In the genomic region with DNA sequence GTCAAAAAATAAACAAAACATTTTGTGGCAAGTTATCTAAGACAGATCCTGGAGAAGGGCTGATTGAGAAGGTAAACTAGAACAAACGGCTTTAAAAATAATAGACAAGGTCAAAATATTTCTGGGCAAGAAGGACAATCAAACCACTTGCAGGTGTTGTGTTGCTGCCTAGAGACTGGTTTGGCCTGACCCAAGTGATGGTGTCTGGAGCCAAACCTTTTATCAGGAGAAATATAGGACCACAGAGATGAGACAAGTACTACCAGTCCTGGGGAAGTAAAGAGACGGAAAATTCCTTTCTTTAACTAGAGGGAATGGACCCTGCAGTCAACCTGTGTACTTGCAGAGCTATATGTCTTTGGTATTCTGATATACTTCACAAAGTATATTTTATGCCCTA, we compare ENCODE assay signal across 22 cellular contexts. TPM values are rescaled to one million over a fixed set of nuclear protein-coding genes. Genes with fewer than 3 reads are reported as not detected.
DNase-seq lines count a peak whose midpoint lies in the region; ATAC-seq and TF ChIP-seq lines count a peak whose summit lies in the region.
"Had no signal": no experiment of that assay in that cellular context is flagged by ENCODE, and none has a peak within 500 bp of the region (broad histone marks: within the 10 kb centered on the region; RNA-seq: fewer than 3 reads in every experiment).

No MANE protein-coding gene starts in this region.

- H3K9me2 ChIP-seq in PC-9 (ENCODE audit: insufficient read depth), result no peaks in the 10 kb centered on the region

- DNase-seq in activated naive CD4-positive, alpha-beta T cell treated with anti-CD3 and anti-CD28 coated beads for 36 hours, result no peak
- no peak for DNase-seq in activated naive CD4-positive, alpha-beta T cell treated with anti-CD3 and anti-CD28 coated beads, Interleukin-2, amount 10 ng/mL, durations not matched to agents 7 days and 5 days
- no peak for DNase-seq in CD8-positive, alpha-beta T cell
- DNase-seq in T-helper 17 cell (no peak), PC-9 (no peak), KBM-7 (no peak)
- DNase-seq in naive thymus-derived CD4-positive, alpha-beta T cell, result no peak
- DNase-seq: ACHN; activated B cell treated with CpG ODN at 0.5 μM for 24 hours; activated CD8-positive, alpha-beta memory T cell treated with anti-CD3 and anti-CD28 coated beads, Interleukin-2, amount 50 U/mL, for 48 hours; activated gamma-delta T cell; amniotic stem cell; brain microvascular endothelial cell; NCI-H1930; NCI-H2171 treated with DMSO at 0.1 percent for 48 hours; NCI-H510A treated with DMSO at 0.1 percent for 48 hours; ovary; stimulated activated naive CD4-positive, alpha-beta T cell treated with Interleukin-2 at 50 U/mL for 16 hours had no signal

- H3K27ac ChIP-seq in CD8-positive, alpha-beta T cell (ENCODE audit: low read depth, low read length), result no peak overlapping the region
- peak overlapping the region; percentile 89 for H3K27ac ChIP-seq in naive thymus-derived CD4-positive, alpha-beta T cell (ENCODE audit: low read depth, low read length)
- H3K27ac ChIP-seq in PC-9, result no peak overlapping the region
- H3K27ac ChIP-seq: brain microvascular endothelial cell, ovary, SK-N-MC had no signal

- ATAC-seq in CD8-positive, alpha-beta T cell, result no peak
- no peak for ATAC-seq in T-helper 17 cell
- no peak for ATAC-seq in naive thymus-derived CD4-positive, alpha-beta T cell

- H4K20me1 ChIP-seq in PC-9 (ENCODE audit: insufficient read depth), result no peaks in the 10 kb centered on the region

- CTCF ChIA-PET in activated naive CD4-positive, alpha-beta T cell treated with anti-CD3 and anti-CD28 coated beads for 36 hours (lab: Charles Lee), result interaction anchor here (0.6 to 2.1 kb wide), 3 partner anchors 10 to 442 kb away, joined by 3 to 11 read pairs (median 5); no protein-coding TSS in a partner anchor
- CTCF ChIA-PET in activated naive CD4-positive, alpha-beta T cell treated with anti-CD3 and anti-CD28 coated beads, Interleukin-2, amount 10 ng/mL, durations not matched to agents 7 days and 5 days (lab: Charles Lee), result interaction anchor here (0.9 to 1.3 kb wide), 4 partner anchors 10 to 274 kb away, joined by 3 to 4 read pairs (median 4); no protein-coding TSS in a partner anchor
- CTCF ChIA-PET in CD8-positive, alpha-beta T cell (lab: Charles Lee), result interaction anchor here (1.1 to 1.2 kb wide), 2 partner anchors 13 to 280 kb away, joined by 3 read pairs; no protein-coding TSS in a partner anchor
- CTCF ChIA-PET in naive thymus-derived CD4-positive, alpha-beta T cell (lab: Charles Lee), result interaction anchor here (1.3 to 1.9 kb wide), 5 partner anchors 11 to 35 kb away, joined by 4 to 12 read pairs (median 5); no protein-coding TSS in a partner anchor
- CTCF ChIA-PET in PC-9 (lab: Charles Lee), result no interaction called here

- peaks cover 92% of the 10 kb centered on the region for H3K4me1 Mint-ChIP-seq in activated naive CD4-positive, alpha-beta T cell treated with anti-CD3 and anti-CD28 coated beads for 36 hours (ENCODE audit: low read depth)
- peaks cover 42% of the 10 kb centered on the region for H3K4me1 Mint-ChIP-seq in activated naive CD4-positive, alpha-beta T cell treated with anti-CD3 and anti-CD28 coated beads, Interleukin-2, amount 10 ng/mL, durations not matched to agents 7 days and 5 days
- H3K4me1 Mint-ChIP-seq in CD8-positive, alpha-beta T cell (ENCODE audit: low read depth), result peaks cover 52% of the 10 kb centered on the region
- H3K4me1 Mint-ChIP-seq in T-helper 17 cell, result peaks cover 52% of the 10 kb centered on the region
- H3K4me1 Mint-ChIP-seq in naive thymus-derived CD4-positive, alpha-beta T cell, result peaks cover 30 to 100% (median 94%) of the 10 kb centered on the region in 7 donors
- H3K4me1 Mint-ChIP-seq: activated B cell treated with CpG ODN at 0.5 μM for 24 hours, B cell, memory B cell, neural crest cell had no signal

- in situ Hi-C loops in KBM-7 (cut with MboI; ENCODE audit: low pct_unique_long_range_greater_than_20kb, low sequenced_read_pairs), result no loop called here

- no peaks in the 10 kb centered on the region for H3K27me3 ChIP-seq in CD8-positive, alpha-beta T cell (ENCODE audit: insufficient read depth, low read length)
- H3K27me3 ChIP-seq in naive thymus-derived CD4-positive, alpha-beta T cell (ENCODE audit: control insufficient read depth in 2 of 2, insufficient read depth in 2 of 2, low read length in 2 of 2), result no peaks in the 10 kb centered on the region
- H3K27me3 ChIP-seq in PC-9 (ENCODE audit: insufficient read depth, low read depth), result no peaks in the 10 kb centered on the region; the same call in 1 of the 2 replicates
- H3K27me3 ChIP-seq: brain microvascular endothelial cell, ovary had no signal

- peak overlapping the region; percentile 57 for H3K4me3 Mint-ChIP-seq in activated naive CD4-positive, alpha-beta T cell treated with anti-CD3 and anti-CD28 coated beads for 36 hours
- no peak overlapping the region for H3K4me3 Mint-ChIP-seq in activated naive CD4-positive, alpha-beta T cell treated with anti-CD3 and anti-CD28 coated beads, Interleukin-2, amount 10 ng/mL, durations not matched to agents 7 days and 5 days
- H3K4me3 Mint-ChIP-seq in CD8-positive, alpha-beta T cell, result peak overlapping the region; percentile 27
- no peak overlapping the region for H3K4me3 Mint-ChIP-seq in T-helper 17 cell
- peak overlapping the region in 9 of 10 donors; percentile 55 to 87 (median 80) for H3K4me3 Mint-ChIP-seq in naive thymus-derived CD4-positive, alpha-beta T cell
- H3K4me3 Mint-ChIP-seq: activated B cell treated with CpG ODN at 0.5 μM for 24 hours, B cell, memory B cell, neural crest cell had no signal

- POLR2A ChIA-PET in CD8-positive, alpha-beta T cell (lab: Charles Lee), result interaction anchor here (1.2 kb wide), 1 partner anchor 12 kb away, joined by 3 read pairs; no protein-coding TSS in a partner anchor
- POLR2A ChIA-PET in naive thymus-derived CD4-positive, alpha-beta T cell (lab: Charles Lee), result interaction anchor here (1.4 to 4.7 kb wide), 6 partner anchors 9 to 41 kb away, joined by 5 to 22 read pairs (median 13); no protein-coding TSS in a partner anchor
- POLR2A ChIA-PET in PC-9 (lab: Charles Lee; ENCODE audit: unreplicated experiment), result no interaction called here

- H3K36me3 Mint-ChIP-seq in activated naive CD4-positive, alpha-beta T cell treated with anti-CD3 and anti-CD28 coated beads for 36 hours (ENCODE audit: low read depth), result no peaks in the 10 kb centered on the region
- H3K36me3 Mint-ChIP-seq in activated naive CD4-positive, alpha-beta T cell treated with anti-CD3 and anti-CD28 coated beads, Interleukin-2, amount 10 ng/mL, durations not matched to agents 7 days and 5 days, result no peaks in the 10 kb centered on the region
- no peaks in the 10 kb centered on the region for H3K36me3 Mint-ChIP-seq in CD8-positive, alpha-beta T cell
- H3K36me3 Mint-ChIP-seq in T-helper 17 cell (ENCODE audit: low read depth), result peaks cover 3% of the 10 kb centered on the region
- peaks cover 0 to 1% (median 0%) of the 10 kb centered on the region in 5 donors for H3K36me3 Mint-ChIP-seq in naive thymus-derived CD4-positive, alpha-beta T cell
- H3K36me3 Mint-ChIP-seq: memory B cell had no signal

- no peak overlapping the region for H3K4me3 ChIP-seq in CD8-positive, alpha-beta T cell (ENCODE audit: low read depth, low read length)
- H3K4me3 ChIP-seq in naive thymus-derived CD4-positive, alpha-beta T cell (ENCODE audit: low read length), result no peak overlapping the region
- H3K4me3 ChIP-seq in PC-9, result no peak overlapping the region
- H3K4me3 ChIP-seq: ovary, SK-N-MC had no signal

- no peak overlapping the region for H3K4me2 ChIP-seq in PC-9

- peaks cover 23% of the 10 kb centered on the region for H3K4me1 ChIP-seq in CD8-positive, alpha-beta T cell (ENCODE audit: insufficient read depth, low read length)
- peaks cover 4 to 85% of the 10 kb centered on the region in 2 donors for H3K4me1 ChIP-seq in naive thymus-derived CD4-positive, alpha-beta T cell (ENCODE audit: control insufficient read depth in 2 of 2, insufficient read depth in 2 of 2, low read length in 2 of 2)
- H3K4me1 ChIP-seq in PC-9 (replicated peaks; ENCODE audit: insufficient read depth), result no peaks in the 10 kb centered on the region

- no TSS peak for BruUV-seq in PC-9 (replicated peaks; lab: Mats Ljungman, UMichigan)

- TF ChIP-seq CTCF in CD8-positive, alpha-beta T cell (IDR thresholded peaks at IDR 0.05), result no peak
- TF ChIP-seq CTCF in PC-9 (conservative IDR thresholded peaks at IDR 0.05), result no peak

- no peaks in the 10 kb centered on the region for H3K79me2 ChIP-seq in PC-9 (ENCODE audit: low read depth)

- no peaks in the 10 kb centered on the region for H3K9me3 ChIP-seq in CD8-positive, alpha-beta T cell (ENCODE audit: low read length)
- no peaks in the 10 kb centered on the region for H3K9me3 ChIP-seq in T-helper 17 cell (ENCODE audit: control insufficient read depth, low read length, poor library complexity, severe bottlenecking)
- H3K9me3 ChIP-seq in naive thymus-derived CD4-positive, alpha-beta T cell (ENCODE audit: control insufficient read depth in 2 of 3, low read length in 3 of 3), result no peaks in the 10 kb centered on the region
- H3K9me3 ChIP-seq in PC-9 (ENCODE audit: insufficient read depth, low read depth), result no peaks in the 10 kb centered on the region
- H3K9me3 ChIP-seq: ovary had no signal

- no peak overlapping the region for H2AFZ ChIP-seq in PC-9

- peak overlapping the region; percentile 84 for H3K27ac Mint-ChIP-seq in activated naive CD4-positive, alpha-beta T cell treated with anti-CD3 and anti-CD28 coated beads for 36 hours
- H3K27ac Mint-ChIP-seq in activated naive CD4-positive, alpha-beta T cell treated with anti-CD3 and anti-CD28 coated beads, Interleukin-2, amount 10 ng/mL, durations not matched to agents 7 days and 5 days, result no peak overlapping the region
- H3K27ac Mint-ChIP-seq in CD8-positive, alpha-beta T cell, result peak overlapping the region; percentile 89
- peak overlapping the region; percentile 99 for H3K27ac Mint-ChIP-seq in T-helper 17 cell
- peak overlapping the region; percentile 26 to 100 (median 99) for H3K27ac Mint-ChIP-seq in naive thymus-derived CD4-positive, alpha-beta T cell
- H3K27ac Mint-ChIP-seq: activated B cell treated with CpG ODN at 0.5 μM for 24 hours, B cell, memory B cell had no signal

- no peaks in the 10 kb centered on the region for H3K27me3 Mint-ChIP-seq in activated naive CD4-positive, alpha-beta T cell treated with anti-CD3 and anti-CD28 coated beads for 36 hours (ENCODE audit: low read depth)
- no peaks in the 10 kb centered on the region for H3K27me3 Mint-ChIP-seq in activated naive CD4-positive, alpha-beta T cell treated with anti-CD3 and anti-CD28 coated beads, Interleukin-2, amount 10 ng/mL, durations not matched to agents 7 days and 5 days
- H3K27me3 Mint-ChIP-seq in CD8-positive, alpha-beta T cell (ENCODE audit: low read depth), result no peaks in the 10 kb centered on the region
- H3K27me3 Mint-ChIP-seq in T-helper 17 cell, result no peaks in the 10 kb centered on the region
- H3K27me3 Mint-ChIP-seq in naive thymus-derived CD4-positive, alpha-beta T cell, result peaks cover 0 to 6% (median 0%) of the 10 kb centered on the region in 5 donors

- H3K9me3 Mint-ChIP-seq in activated naive CD4-positive, alpha-beta T cell treated with anti-CD3 and anti-CD28 coated beads for 36 hours, result no peaks in the 10 kb centered on the region
- no peaks in the 10 kb centered on the region for H3K9me3 Mint-ChIP-seq in activated naive CD4-positive, alpha-beta T cell treated with anti-CD3 and anti-CD28 coated beads, Interleukin-2, amount 10 ng/mL, durations not matched to agents 7 days and 5 days
- H3K9me3 Mint-ChIP-seq in CD8-positive, alpha-beta T cell, result no peaks in the 10 kb centered on the region
- H3K9me3 Mint-ChIP-seq in naive thymus-derived CD4-positive, alpha-beta T cell, result no peaks in the 10 kb centered on the region
- H3K9me3 Mint-ChIP-seq: activated B cell treated with CpG ODN at 0.5 μM for 24 hours, memory B cell, neural crest cell had no signal

- H3K36me3 ChIP-seq in CD8-positive, alpha-beta T cell (ENCODE audit: insufficient read depth, low read length), result no peaks in the 10 kb centered on the region
- no peaks in the 10 kb centered on the region for H3K36me3 ChIP-seq in naive thymus-derived CD4-positive, alpha-beta T cell (ENCODE audit: control insufficient read depth in 2 of 3, insufficient read depth in 3 of 3, low read length in 3 of 3)
- H3K36me3 ChIP-seq in PC-9 (ENCODE audit: low read depth), result no peaks in the 10 kb centered on the region
- H3K36me3 ChIP-seq: brain microvascular endothelial cell, ovary had no signal

- intact Hi-C loops in activated naive CD4-positive, alpha-beta T cell treated with anti-CD3 and anti-CD28 coated beads for 36 hours (cut with micrococcal nuclease), result loop anchor here (5.0 kb wide), 1 partner anchor 141 kb away; a partner anchor contains a TSS
- intact Hi-C loops in CD8-positive, alpha-beta T cell (cut with DNase I, micrococcal nuclease), result no loop called here
- intact Hi-C loops in naive thymus-derived CD4-positive, alpha-beta T cell (cut with micrococcal nuclease), result loop anchor here (1.0 to 2.0 kb wide), 3 partner anchors 8 to 41 kb away; no protein-coding TSS in a partner anchor
- intact Hi-C loops in PC-9 (cut with micrococcal nuclease; ENCODE audit: unreplicated experiment), result no loop called here

- no peaks in the 10 kb centered on the region for H3F3A ChIP-seq in PC-9 (ENCODE audit: insufficient read depth, low read depth)

RNA-seq across cellular contexts. Expression of a gene that starts 44.2 kb away (rescaled TPM):
- total RNA-seq in activated naive CD4-positive, alpha-beta T cell treated with anti-CD3 and anti-CD28 coated beads for 36 hours, result 1 to 10 TPM; 3.3 to 3.5 TPM
- total RNA-seq in CD8-positive, alpha-beta T cell, result 1 to 10 TPM; 8.2 to 8.3 TPM
- 10 to 100 TPM; 24.9 to 27.2 TPM for total RNA-seq in T-helper 17 cell
- 10 to 100 TPM in 4 of 5 experiments, 1 to 10 TPM in 1; 1.8 to 33.7 (median 28.5) TPM for total RNA-seq in naive thymus-derived CD4-positive, alpha-beta T cell
- polyA plus RNA-seq in naive thymus-derived CD4-positive, alpha-beta T cell, result 10 to 100 TPM; 13.1 to 16.7 TPM
- not detected in 2 replicates for total RNA-seq in PC-9 (2021)

Comparison
In these comparisons a context has a peak if more than half of its experiments do, and no peak if none do; other contexts are left out.
1. H3K4me3 Mint-ChIP-seq: peak in activated naive CD4-positive, alpha-beta T cell treated with anti-CD3 and anti-CD28 coated beads for 36 hours (single experiment), CD8-positive, alpha-beta T cell (single experiment) and naive thymus-derived CD4-positive, alpha-beta T cell (9 of 10); none in activated naive CD4-positive, alpha-beta T cell treated with anti-CD3 and anti-CD28 coated beads, Interleukin-2, amount 10 ng/mL, durations not matched to agents 7 days and 5 days (single experiment) and T-helper 17 cell (single experiment).
2. intact Hi-C loops: an anchor here in activated naive CD4-positive, alpha-beta T cell treated with anti-CD3 and anti-CD28 coated beads for 36 hours (5.0 kb wide) and naive thymus-derived CD4-positive, alpha-beta T cell (1.0 to 2.0 kb wide); none called in CD8-positive, alpha-beta T cell and PC-9.